Comparison of ENCODE assay signal across 12 cellular contexts in the genomic region with DNA sequence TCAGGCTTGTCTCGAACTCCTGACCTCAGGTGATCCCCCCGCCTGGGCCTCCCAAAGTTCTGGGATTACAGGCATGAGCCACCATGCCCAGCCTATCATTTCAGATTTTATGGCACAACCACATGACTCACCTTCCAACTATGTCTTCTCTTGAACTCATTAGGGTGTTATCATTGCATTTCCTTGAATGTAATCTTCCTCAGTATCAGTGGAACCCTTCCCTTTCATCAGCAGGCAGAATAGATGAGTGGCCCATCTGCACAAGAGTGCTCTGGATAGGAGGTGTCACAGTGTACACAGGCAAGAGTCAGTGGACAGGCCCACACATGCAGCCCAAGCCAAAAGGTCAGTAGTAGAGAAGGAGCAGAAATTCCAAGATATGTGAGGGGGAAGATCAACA. TPM values are rescaled to one million over a fixed set of nuclear protein-coding genes. Genes with fewer than 3 reads are reported as not detected.
DNase-seq lines count a peak whose midpoint lies in the region; ATAC-seq and TF ChIP-seq lines count a peak whose summit lies in the region.
"Had no signal": no experiment of that assay in that cellular context is flagged by ENCODE, and none has a peak within 500 bp of the region (broad histone marks: within the 10 kb centered on the region; RNA-seq: fewer than 3 reads in every experiment).

No MANE protein-coding gene starts in this region.

- no peaks in the 10 kb centered on the region for H3K36me3 ChIP-seq in adrenal gland (replicated peaks in 1 of 2)
- no peaks in the 10 kb centered on the region for H3K36me3 ChIP-seq in stomach
- H3K36me3 ChIP-seq: pancreas had no signal

- CTCF ChIA-PET in AG04450 (lab: Charles Lee), result interaction anchor here (3.9 kb wide), 1 partner anchor 12 kb away, joined by 17 read pairs; no protein-coding TSS in a partner anchor
- CTCF ChIA-PET in HEK293T (lab: Yijun Ruan, JAX), result interaction anchor here (0.7 kb wide), 1 partner anchor 323 kb away, joined by 3 read pairs; no protein-coding TSS in a partner anchor

- 83 to 97% (median 88%) methylated on average over 2 of the region's 2 CpGs for WGBS in adrenal gland, 4 donors
- WGBS in stomach, 5 donors, result 78 to 99% (median 91%) methylated on average over 2 of the region's 2 CpGs

- no peak for ATAC-seq in GM18858 (IDR thresholded peaks at IDR 0.05; ENCODE audit: unreplicated experiment)
- ATAC-seq: activated CD8-positive, alpha-beta memory T cell treated with anti-CD3 and anti-CD28 coated beads, Interleukin-2, amount 10 ng/mL, durations not matched to agents 7 days and 5 days had no signal

- TF ChIP-seq EP300 in stomach (IDR thresholded peaks at IDR 0.05), result no peak

- no peak overlapping the region for H3K27ac ChIP-seq in AG04450 (ENCODE audit: low read depth, low read length)
- H3K27ac ChIP-seq in adrenal gland, result peak overlapping the region in 4 of 5 donors; percentile 40 to 82 (median 62)
- no peak overlapping the region for H3K27ac ChIP-seq in stomach
- H3K27ac ChIP-seq: pancreas had no signal

- H3K9me3 ChIP-seq in AG04450 (ENCODE audit: control insufficient read depth, insufficient read depth, low read length), result no peaks in the 10 kb centered on the region
- H3K9me3 ChIP-seq in adrenal gland (replicated peaks in 1 of 3), result no peaks in the 10 kb centered on the region
- no peaks in the 10 kb centered on the region for H3K9me3 ChIP-seq in stomach
- H3K9me3 ChIP-seq: pancreas had no signal

- TF ChIP-seq POLR2A in adrenal gland (IDR thresholded peaks at IDR 0.05) (no peak), stomach (IDR thresholded peaks at IDR 0.05) (no peak)

- H3K4me3 ChIP-seq in AG04450 (ENCODE audit: low read depth, low read length) (no peak overlapping the region), adrenal gland (no peak overlapping the region), stomach (no peak overlapping the region)
- H3K4me3 ChIP-seq: pancreas had no signal

- TF ChIP-seq CTCF in AG04450 (IDR thresholded peaks at IDR 0.05; ENCODE audit: low read depth, low read length) (no peak), adrenal gland (IDR thresholded peaks at IDR 0.05) (no peak), stomach (IDR thresholded peaks at IDR 0.05) (no peak)

- H3K27me3 ChIP-seq in AG04450 (ENCODE audit: control insufficient read depth, insufficient read depth, low read length) (no peaks in the 10 kb centered on the region), adrenal gland (no peaks in the 10 kb centered on the region), stomach (no peaks in the 10 kb centered on the region)
- H3K27me3 ChIP-seq: pancreas had no signal

- H3K4me1 ChIP-seq in adrenal gland (replicated peaks in 1 of 2) (peaks cover 0 to 3% of the 10 kb centered on the region in 2 donors), stomach (no peaks in the 10 kb centered on the region)
- H3K4me1 ChIP-seq: pancreas had no signal

- intact Hi-C loops in adrenal gland (cut with DNase I) (no loop called here), head of caudate nucleus (cut with DNase I) (no loop called here), stomach (cut with DNase I; ENCODE audit: low total_unique reads) (no loop called here)

- POLR2A ChIA-PET in AG04450 (lab: Yijun Ruan, JAX), result no interaction called here
- POLR2A ChIA-PET in HEK293T (lab: Yijun Ruan, JAX), result no interaction called here

- DNase-seq in AG04450 (ENCODE audit: low read depth, low spot score) (peak; percentile 8), HPDE6-E6E7 (ENCODE audit: extremely low spot score) (peak; percentile 38), adrenal gland (peak in 3 of 7 donors; percentile 39 to 51 (median 48)), islet precursor cell (peak; percentile 71), head of caudate nucleus (no peak), stomach (no peak), HEK293T (ENCODE audit: extremely low spot score) (no peak)
- DNase-seq: activated CD8-positive, alpha-beta memory T cell treated with anti-CD3 and anti-CD28 coated beads, Interleukin-2, amount 10 ng/mL, durations not matched to agents 7 days and 5 days; C1 segment of cervical spinal cord; NCI-H1048; pancreas had no signal

TF ChIP-seq in HEK293T, 16 proteins besides CTCF, POLR2A, EP300 and RAD21:
- TF ChIP-seq L3MBTL2 (conservative IDR thresholded peaks at IDR 0.05) (no peak), HDGF (IDR thresholded peaks at IDR 0.05; ENCODE audit: borderline replicate concordance) (no peak), LEF1 (IDR thresholded peaks at IDR 0.05; ENCODE audit: borderline replicate concordance) (no peak), TARDBP (IDR thresholded peaks at IDR 0.05) (no peak), ZNF384 (IDR thresholded peaks at IDR 0.05) (no peak), SP1 (IDR thresholded peaks at IDR 0.05) (no peak), FOXA1 (IDR thresholded peaks at IDR 0.05) (no peak), ARNT (IDR thresholded peaks at IDR 0.05) (no peak), SUZ12 (IDR thresholded peaks at IDR 0.05) (no peak), NFRKB (IDR thresholded peaks at IDR 0.05) (no peak), FOXM1 (IDR thresholded peaks at IDR 0.05; ENCODE audit: borderline replicate concordance) (no peak), FOXK2 (IDR thresholded peaks at IDR 0.05) (no peak), CTBP1 (IDR thresholded peaks at IDR 0.05; ENCODE audit: borderline replicate concordance) (no peak)
- TF ChIP-seq, protein P1, sequence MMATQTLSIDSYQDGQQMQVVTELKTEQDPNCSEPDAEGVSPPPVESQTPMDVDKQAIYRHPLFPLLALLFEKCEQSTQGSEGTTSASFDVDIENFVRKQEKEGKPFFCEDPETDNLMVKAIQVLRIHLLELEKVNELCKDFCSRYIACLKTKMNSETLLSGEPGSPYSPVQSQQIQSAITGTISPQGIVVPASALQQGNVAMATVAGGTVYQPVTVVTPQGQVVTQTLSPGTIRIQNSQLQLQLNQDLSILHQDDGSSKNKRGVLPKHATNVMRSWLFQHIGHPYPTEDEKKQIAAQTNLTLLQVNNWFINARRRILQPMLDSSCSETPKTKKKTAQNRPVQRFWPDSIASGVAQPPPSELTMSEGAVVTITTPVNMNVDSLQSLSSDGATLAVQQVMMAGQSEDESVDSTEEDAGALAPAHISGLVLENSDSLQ (IDR thresholded peaks at IDR 0.05), result no peak
TF ChIP-seq in HEK293T: peak in this region for 0.

RNA-seq across cellular contexts. Expression of a gene that starts 29.1 kb away (rescaled TPM):
- polyA plus RNA-seq in AG04450 (2011; rRNA removed) (1.6 and 2.0 TPM in 2 replicates), adrenal gland (10 to 100 TPM in 1 of 3 donors, 1 to 10 TPM in 2; 1.9 to 43.4 (median 2.6) TPM), stomach (under 1 TPM in 2 of 3 donors, not detected in 1; 0.38 to 0.68 TPM)
- polyA minus RNA-seq in AG04450 (2011; rRNA and poly(A)+ RNA removed), result 1.0 and 1.9 TPM in 2 replicates
- total RNA-seq in adrenal gland (10 to 100 TPM; 11.6 to 57.1 (median 21.6) TPM), stomach (10 to 100 TPM in 1 of 5 donors, 1 to 10 TPM in 2, under 1 TPM in 1, not detected in 1; 0.72 to 16.1 (median 4.5) TPM)

Comparison
In these comparisons a context has a peak if more than half of its experiments do, and no peak if none do; other contexts are left out.
1. DNase-seq: peak in AG04450 (single experiment), HPDE6-E6E7 (single experiment) and islet precursor cell (single experiment); none in head of caudate nucleus (0 of 42), stomach (single experiment) and HEK293T (single experiment).
2. H3K27ac ChIP-seq: peak in adrenal gland (4 of 5); none in AG04450 (single experiment) and stomach (0 of 5).